Comparison of ENCODE assay signal across 25 cellular contexts in the genomic region with DNA sequence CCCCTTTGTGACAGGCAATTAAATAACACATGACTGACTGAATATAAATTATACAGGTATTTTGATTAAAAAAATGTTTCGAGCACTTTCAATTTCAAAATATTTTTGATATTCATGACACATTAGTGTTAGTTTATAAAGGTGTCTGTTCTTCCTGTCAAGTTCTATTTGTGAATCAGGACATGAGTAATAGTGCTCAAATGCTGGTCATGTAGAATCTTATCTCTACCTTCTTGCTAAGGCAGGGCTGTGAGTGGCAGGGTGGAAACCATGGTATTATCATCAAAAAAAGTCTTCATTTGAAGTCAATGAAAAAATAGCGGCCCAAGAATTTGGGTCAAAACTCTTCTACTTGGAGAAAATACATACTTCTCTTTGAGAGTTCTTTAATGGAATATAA.
"Had no signal": no experiment of that assay in that cellular context is flagged by ENCODE, and none has a peak within 500 bp of the region (broad histone marks: within the 10 kb centered on the region; RNA-seq: fewer than 3 reads in every experiment).

No MANE protein-coding gene starts in this region.

- DNase-seq: activated CD4-positive, alpha-beta T cell treated with anti-CD3 and anti-CD28 coated beads for 48 hours; activated CD4-positive, alpha-beta T cell treated with anti-CD3 and anti-CD28 coated beads, Interleukin-2, amount 50 U/mL, for 4 hours; activated CD4-positive, CD25-positive, alpha-beta regulatory T cell treated with anti-CD3 and anti-CD28 coated beads, Interleukin-2, amount 50 U/mL, for 72 hours; activated CD8-positive, alpha-beta memory T cell treated with anti-CD3 and anti-CD28 coated beads, Interleukin-2, amount 50 U/mL, for 48 hours; activated CD8-positive, alpha-beta T cell treated with anti-CD3 and anti-CD28 coated beads, Interleukin-2, amount 10 ng/mL, durations not matched to agents 7 days and 5 days; activated T-cell treated with anti-CD3 and anti-CD28 coated beads, Interleukin-2, amount 50 U/mL, for 1 hour; amniotic stem cell; body of pancreas; NCI-H146; NCI-H1930; NCI-H2171 treated with DMSO at 0.1 percent for 48 hours; NCI-H345; NCI-H510A; NCI-H526 treated with DMSO at 0.1 percent for 48 hours; NCI-H82; NK-92 treated with Interleukin-12 subunit alpha and Interleukin-12 subunit beta, amount 100 ng/mL, for 24 hours; OCI-M1; Peyer's patch; SHP77 treated with DMSO at 0.1 percent for 48 hours; T-helper 17 cell; T-helper 9 cell had no signal

- H3K9me3 Mint-ChIP-seq: activated naive CD4-positive, alpha-beta T cell treated with anti-CD3 and anti-CD28 coated beads, Interleukin-2, amount 50 U/mL, for 24 hours; central memory CD8-positive, alpha-beta T cell; WTC11 had no signal

- H3K4me1 Mint-ChIP-seq: activated naive CD4-positive, alpha-beta T cell treated with anti-CD3 and anti-CD28 coated beads, Interleukin-2, amount 50 U/mL, for 24 hours; central memory CD8-positive, alpha-beta T cell; T-helper 17 cell; WTC11 had no signal

- H3K4me3 ChIP-seq: ascending aorta, body of pancreas, Peyer's patch had no signal

- H3K9me3 ChIP-seq: ascending aorta, body of pancreas, Peyer's patch had no signal

- H3K36me3 ChIP-seq: ascending aorta, Peyer's patch had no signal

- H3K36me3 Mint-ChIP-seq: activated naive CD4-positive, alpha-beta T cell treated with anti-CD3 and anti-CD28 coated beads, Interleukin-2, amount 50 U/mL, for 24 hours; WTC11 had no signal

- H3K4me3 Mint-ChIP-seq: activated CD8-positive, alpha-beta T cell treated with anti-CD3 and anti-CD28 coated beads, Interleukin-2, amount 10 ng/mL, durations not matched to agents 7 days and 5 days; activated naive CD4-positive, alpha-beta T cell treated with anti-CD3 and anti-CD28 coated beads, Interleukin-2, amount 50 U/mL, for 24 hours; central memory CD8-positive, alpha-beta T cell; T-helper 17 cell; WTC11 had no signal

- ATAC-seq: activated CD8-positive, alpha-beta T cell treated with anti-CD3 and anti-CD28 coated beads, Interleukin-2, amount 10 ng/mL, durations not matched to agents 7 days and 5 days; body of pancreas; T-helper 17 cell; WTC11 had no signal

- H3K4me1 ChIP-seq: ascending aorta, body of pancreas, Peyer's patch had no signal

- H3K27ac ChIP-seq: ascending aorta, body of pancreas, Peyer's patch had no signal

- H3K27me3 Mint-ChIP-seq: activated naive CD4-positive, alpha-beta T cell treated with anti-CD3 and anti-CD28 coated beads, Interleukin-2, amount 50 U/mL, for 24 hours; central memory CD8-positive, alpha-beta T cell had no signal

- H3K27me3 ChIP-seq: ascending aorta, body of pancreas, Peyer's patch had no signal

- H3K27ac Mint-ChIP-seq: activated CD8-positive, alpha-beta T cell treated with anti-CD3 and anti-CD28 coated beads, Interleukin-2, amount 10 ng/mL, durations not matched to agents 7 days and 5 days; activated naive CD4-positive, alpha-beta T cell treated with anti-CD3 and anti-CD28 coated beads, Interleukin-2, amount 50 U/mL, for 24 hours; T-helper 17 cell; WTC11 had no signal
